ENCODE assay signal across 8 cellular contexts in the genomic region with DNA sequence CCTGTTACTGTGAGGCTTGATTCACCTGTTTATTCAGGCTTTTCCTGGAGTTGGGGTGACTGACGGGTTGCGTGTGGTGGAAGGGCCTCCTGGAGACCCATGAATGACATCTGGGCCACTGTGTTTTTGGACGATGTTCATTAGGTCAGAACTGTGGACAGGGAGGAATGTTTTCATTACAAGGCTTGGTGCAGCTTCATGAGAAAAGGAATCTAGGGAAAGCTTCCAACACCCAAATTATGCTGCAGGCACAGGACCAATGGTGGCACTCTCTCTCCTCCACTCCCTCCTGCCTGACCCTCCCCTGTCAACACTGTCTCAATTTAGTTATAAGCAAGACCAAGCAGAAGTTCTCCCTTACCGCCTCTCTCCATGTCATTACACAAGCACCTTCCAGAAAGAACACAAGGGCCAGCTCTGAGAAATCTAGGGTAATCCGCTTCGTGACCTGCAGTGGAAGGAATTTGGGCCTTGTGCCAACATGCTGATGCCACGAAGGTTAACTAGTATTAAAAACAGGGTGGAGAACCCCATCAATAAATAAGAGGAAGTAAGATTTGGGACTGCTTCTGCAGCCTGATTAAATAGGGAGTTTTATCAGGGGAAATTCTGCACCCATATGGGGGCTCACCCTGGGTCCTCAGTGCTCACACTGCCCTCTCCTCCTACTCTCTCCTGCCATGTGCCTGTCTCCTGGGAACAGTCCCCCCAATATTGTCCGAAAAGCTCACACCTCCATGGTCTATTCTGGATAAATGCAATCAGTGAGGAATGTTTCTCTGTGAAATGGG.
DNase-seq lines count a peak whose midpoint lies in the region; ATAC-seq and TF ChIP-seq lines count a peak whose summit lies in the region.

No MANE protein-coding gene starts in this region.

- DNase-seq in AG10803 (ENCODE audit: low read depth) (peak; percentile 60), epithelial cell of prostate (ENCODE audit: low read depth, low spot score) (peak; percentile 62), mesenchymal stem cell (peak; percentile 17), globus pallidus (ENCODE audit: low spot score) (no peak), NCI-H1417 (lab: John Stamatoyannopoulos, UW) (no peak)
- DNase-seq in activated CD4-positive, alpha-beta T cell treated with anti-CD3 and anti-CD28 coated beads, Interleukin-2, amount 50 U/mL, for 48 hours, result no peak

- H2BK5ac ChIP-seq in mesenchymal stem cell (ENCODE audit: low read depth, low read length, poor library complexity, severe bottlenecking), result peak overlapping the region; percentile 54

- no peak overlapping the region for H3K27ac ChIP-seq in OCI-LY3 (ENCODE audit: low read length)
- peak overlapping the region; percentile 50 for H3K27ac ChIP-seq in epithelial cell of prostate
- peak overlapping the region; percentile 83 for H3K27ac ChIP-seq in mesenchymal stem cell (ENCODE audit: low read length, poor library complexity, severe bottlenecking)

- no peak overlapping the region for H3K9ac ChIP-seq in OCI-LY3 (ENCODE audit: low read length)
- no peak overlapping the region for H3K9ac ChIP-seq in mesenchymal stem cell (ENCODE audit: low read length)

- no peak overlapping the region for H2AFZ ChIP-seq in OCI-LY3 (ENCODE audit: low read depth, low read length)
- no peak overlapping the region for H2AFZ ChIP-seq in mesenchymal stem cell (ENCODE audit: low read depth, low read length)

- H3K4ac ChIP-seq in mesenchymal stem cell (ENCODE audit: low read depth in 1 of 2, low read length in 2 of 2), result no peak overlapping the region

- H3K4me1 ChIP-seq in OCI-LY3 (ENCODE audit: low read length) (peaks cover 13% of the 10 kb centered on the region), mesenchymal stem cell (ENCODE audit: control insufficient read depth, insufficient read depth, low read depth, low read length) (peaks cover 8% of the 10 kb centered on the region)

- no peak overlapping the region for H3K23ac ChIP-seq in mesenchymal stem cell (ENCODE audit: low read length in 2 of 2)

- H3K14ac ChIP-seq in mesenchymal stem cell (ENCODE audit: low read length in 2 of 2), result no peak overlapping the region

- H4K8ac ChIP-seq in mesenchymal stem cell (ENCODE audit: low read length), result no peak overlapping the region

- H3K18ac ChIP-seq in mesenchymal stem cell (ENCODE audit: low read depth in 1 of 2, low read length in 2 of 2), result no peak overlapping the region

- H2BK15ac ChIP-seq in mesenchymal stem cell (ENCODE audit: low read depth, poor library complexity, severe bottlenecking), result no peak overlapping the region

- H3K36me3 ChIP-seq in OCI-LY3 (replicated peaks; ENCODE audit: low read depth, low read length), result no peaks in the 10 kb centered on the region
- no peaks in the 10 kb centered on the region for H3K36me3 ChIP-seq in mesenchymal stem cell (ENCODE audit: control insufficient read depth in 1 of 2, insufficient read depth in 2 of 2, low read depth in 1 of 2, low read length in 2 of 2)

- no peaks in the 10 kb centered on the region for H3K79me1 ChIP-seq in mesenchymal stem cell (replicated peaks; ENCODE audit: low read length, poor library complexity, severe bottlenecking)

- ATAC-seq in HG03432 (IDR thresholded peaks at IDR 0.05; ENCODE audit: unreplicated experiment), result no peak

- H2AK5ac ChIP-seq in mesenchymal stem cell (ENCODE audit: low read length, severe bottlenecking), result peak overlapping the region; percentile 10

- H4K20me1 ChIP-seq in OCI-LY3 (ENCODE audit: insufficient read depth, low read length), result no peaks in the 10 kb centered on the region

- H3K4me3 ChIP-seq in AG10803 (ENCODE audit: low read length) (no peak overlapping the region), OCI-LY3 (ENCODE audit: low read length) (no peak overlapping the region), mesenchymal stem cell (ENCODE audit: insufficient read depth in 1 of 2, low read depth in 1 of 2, low read length in 2 of 2) (no peak overlapping the region)

- H3K9me3 ChIP-seq in OCI-LY3 (ENCODE audit: insufficient read depth, low read length), result no peaks in the 10 kb centered on the region
- H3K9me3 ChIP-seq in mesenchymal stem cell (ENCODE audit: control insufficient read depth, low read length), result no peaks in the 10 kb centered on the region

- H3K79me2 ChIP-seq in OCI-LY3 (ENCODE audit: low read length), result no peaks in the 10 kb centered on the region

- peaks cover 6% of the 10 kb centered on the region for H3K27me3 ChIP-seq in OCI-LY3 (ENCODE audit: low read depth, low read length)
- peaks cover 0 to 4% of the 10 kb centered on the region in 2 experiments for H3K27me3 ChIP-seq in mesenchymal stem cell (ENCODE audit: control insufficient read depth in 1 of 2, insufficient read depth in 1 of 2, low read length in 2 of 2)

- H4K91ac ChIP-seq in mesenchymal stem cell (ENCODE audit: low read length), result no peak overlapping the region

- TF ChIP-seq CTCF in AG10803 (conservative IDR thresholded peaks at IDR 0.05; ENCODE audit: low read length), result no peak
- no peak for TF ChIP-seq CTCF in OCI-LY3 (IDR thresholded peaks at IDR 0.05; ENCODE audit: low read depth, low read length)

- no peak overlapping the region for H2BK12ac ChIP-seq in mesenchymal stem cell (ENCODE audit: low read length in 2 of 2)

- H3K4me2 ChIP-seq in OCI-LY3 (ENCODE audit: low read length) (peak overlapping the region; percentile 48), mesenchymal stem cell (ENCODE audit: low read length, poor library complexity, severe bottlenecking) (no peak overlapping the region)

- WGBS in mesenchymal stem cell, result 85% methylated on average over 8 of the region's 8 CpGs

- no peak overlapping the region for H2BK120ac ChIP-seq in mesenchymal stem cell (ENCODE audit: low read depth, low read length)

Comparison
In these comparisons a context has a peak if more than half of its experiments do, and no peak if none do; other contexts are left out.
1. DNase-seq: peak in AG10803 (single experiment), epithelial cell of prostate (single experiment) and mesenchymal stem cell (single experiment); none in activated CD4-positive, alpha-beta T cell treated with anti-CD3 and anti-CD28 coated beads, Interleukin-2, amount 50 U/mL, for 48 hours (0 of 2), globus pallidus (single experiment) and NCI-H1417 (0 of 3).